In genomic region chr6:142671791-142672190, GRCh38 we compare ENCODE assay signal across 13 cellular contexts.
A peak's percentile ranks its signal among the peaks of the same experiment; 100 is the strongest.
DNase-seq lines count a peak whose midpoint lies in the region; ATAC-seq and TF ChIP-seq lines count a peak whose summit lies in the region.
"Had no signal": no experiment of that assay in that cellular context is flagged by ENCODE, and none has a peak within 500 bp of the region (broad histone marks: within the 10 kb centered on the region; RNA-seq: fewer than 3 reads in every experiment).

No MANE protein-coding gene starts in this region.

- H3K4me1 ChIP-seq in ovary (ENCODE audit: insufficient read depth), result no peaks in the 10 kb centered on the region

- TF ChIP-seq CTCF in ovary (IDR thresholded peaks at IDR 0.05) (no peak), omental fat pad (IDR thresholded peaks at IDR 0.05) (no peak)

- no peak for TF ChIP-seq EP300 in ovary (IDR thresholded peaks at IDR 0.05)

- no peaks in the 10 kb centered on the region for H3K27me3 ChIP-seq in ovary

- no peaks in the 10 kb centered on the region for H3K36me3 ChIP-seq in ovary

- DNase-seq in SK-MEL-5 (ENCODE audit: low read depth, low spot score) (peak; percentile 19), activated T-cell treated with anti-CD3 and anti-CD28 coated beads for 4 hours (no peak), ovary (no peak), T-helper 9 cell (no peak), omental fat pad (ENCODE audit: low spot score) (no peak)
- DNase-seq: GDM1, GM23248, NCI-H1930, trophoblast cell had no signal

- peak; percentile 84 for ATAC-seq in GM18517 (IDR thresholded peaks at IDR 0.05; ENCODE audit: unreplicated experiment)
- ATAC-seq in GM21423 (IDR thresholded peaks at IDR 0.05; ENCODE audit: unreplicated experiment), result peak; percentile 99
- ATAC-seq in HG03103 (IDR thresholded peaks at IDR 0.05; ENCODE audit: low read depth, unreplicated experiment), result peak; percentile 70
- no peak for ATAC-seq in omental fat pad (ENCODE audit: low FRiP score)

- no peaks in the 10 kb centered on the region for H3K9me3 ChIP-seq in ovary

- TF ChIP-seq POLR2A in ovary (IDR thresholded peaks at IDR 0.05), result no peak

- 56 to 75% (median 64%) methylated on average over 1 of the region's 1 CpG for WGBS in ovary, 3 donors

- no peak overlapping the region for H3K27ac ChIP-seq in ovary
- H3K27ac ChIP-seq: C4-2B, GM23248 had no signal

- H3K4me3 ChIP-seq in ovary, result no peak overlapping the region
- H3K4me3 ChIP-seq: GM23248 had no signal

- in situ Hi-C loops in SK-MEL-5 (cut with HindIII; ENCODE audit: low pct_unique_long_range_greater_than_20kb, low sequenced_read_pairs), result no loop called here

- intact Hi-C loops in ovary (cut with DNase I), result no loop called here
